23 cellular contexts compared by ENCODE assay signal in genomic region chr9:107698779-107699564, GRCh38.
DNase-seq lines count a peak whose midpoint lies in the region; ATAC-seq, FAIRE-seq and TF ChIP-seq lines count a peak whose summit lies in the region.
"Had no signal": no experiment of that assay in that cellular context is flagged by ENCODE, and none has a peak within 500 bp of the region (broad histone marks: within the 10 kb centered on the region; RNA-seq: fewer than 3 reads in every experiment).

No MANE protein-coding gene starts in this region.

- BruUV-seq in K562 (replicated peaks; lab: Mats Ljungman, UMichigan): no TSS peak

- under 1% methylated on average over 8 of the region's 9 CpGs for WGBS in K562 (ENCODE audit: insufficient coverage, low coverage, missing lambda C conversion rate)

- H3K79me2 ChIP-seq in K562 (ENCODE audit: control insufficient read depth, insufficient read depth, low read length): no peaks in the 10 kb centered on the region

- no peaks in the 10 kb centered on the region for H3K4me1 ChIP-seq in K562 (replicated peaks in 1 of 2; ENCODE audit: control insufficient read depth in 2 of 2, insufficient read depth in 2 of 2, low read length in 2 of 2)
- H3K4me1 ChIP-seq: BE2C had no signal

- H3K9me1 ChIP-seq in K562 (ENCODE audit: control insufficient read depth, insufficient read depth, low read length): no peaks in the 10 kb centered on the region

- in situ Hi-C loops in K562 (cut with MboI): no loop called here

- H3K36me3 ChIP-seq in K562 (ENCODE audit: control insufficient read depth, insufficient read depth, low read length): no peaks in the 10 kb centered on the region
- H3K36me3 ChIP-seq: BE2C had no signal

- H3K4me2 ChIP-seq in K562 (ENCODE audit: insufficient read depth, low read length): no peak overlapping the region
- H3K4me2 ChIP-seq: SK-N-SH had no signal

- no peaks in the 10 kb centered on the region for H3K9me3 ChIP-seq in K562 (replicated peaks; ENCODE audit: control insufficient read depth, insufficient read depth, low read depth, low read length)
- H3K9me3 ChIP-seq: BE2C, Caco-2, SK-N-SH had no signal

- TF ChIP-seq RAD21 in K562 (CRISPR knock-in tag; conservative IDR thresholded peaks at IDR 0.05 in 1 of 2, IDR thresholded peaks at IDR 0.05 in 1 of 2): no peak

- ATAC-seq in K562 (no peak), GM21825 (IDR thresholded peaks at IDR 0.05; ENCODE audit: unreplicated experiment) (no peak)

- no peak for TF ChIP-seq POLR2A in K562 (conservative IDR thresholded peaks at IDR 0.05)

- intact Hi-C loops in K562 (cut with micrococcal nuclease): no loop called here

- H2AFZ ChIP-seq in K562 (ENCODE audit: low read depth, low read length): no peak overlapping the region

- no peak for TF ChIP-seq EP300 in K562 (IDR thresholded peaks at IDR 0.05; ENCODE audit: low read length)

- POLR2A ChIA-PET in K562 (lab: Yijun Ruan, JAX): no interaction called here

- no peaks in the 10 kb centered on the region for H4K20me1 ChIP-seq in K562 (replicated peaks; ENCODE audit: control insufficient read depth, insufficient read depth, low read length)

- H3K27me3 ChIP-seq in K562 (ENCODE audit: control insufficient read depth in 2 of 2, insufficient read depth in 2 of 2, low read length in 2 of 2): peaks cover 4 to 11% of the 10 kb centered on the region in 2 experiments
- H3K27me3 ChIP-seq: BE2C had no signal

- H3K4me3 ChIP-seq in K562: no peak overlapping the region

- no peak for FAIRE-seq in K562 (lab: Jason Lieb, UNC)
- FAIRE-seq: G401.6, GM18507, H54 had no signal

- TF ChIP-seq CTCF in K562 (IDR thresholded peaks at IDR 0.05 in 2 of 3, conservative IDR thresholded peaks at IDR 0.05 in 1 of 3; ENCODE audit: insufficient read depth in 2 of 3, low read depth in 1 of 3, low read length in 3 of 3): no peak

- DNase-seq in NCI-H82 (lab: John Stamatoyannopoulos, UW) (peak; percentile 25), NCI-H82 treated with DMSO at 0.1 percent for 48 hours (lab: John Stamatoyannopoulos, UW; ENCODE audit: unreplicated experiment) (no peak), NCI-H146 treated with DMSO at 0.1 percent for 48 hours (lab: John Stamatoyannopoulos, UW; ENCODE audit: unreplicated experiment) (peak; percentile 15), K562 (ENCODE audit: extremely low read depth in 1 of 4, low spot score in 3 of 4) (no peak), superior temporal gyrus (ENCODE audit: extremely low spot score) (no peak), NCI-H1105 treated with DMSO at 0.1 percent for 48 hours (lab: John Stamatoyannopoulos, UW) (no peak)
- DNase-seq: BE2C; Caco-2; CD4-positive, CD25-positive, alpha-beta regulatory T cell; DMS 273 treated with DMSO at 0.1 percent for 48 hours; MM.1S; NCI-H1048; NCI-H187; NCI-H226; NCI-H510A treated with DMSO at 0.1 percent for 48 hours; NK-92 treated with Interleukin-12 subunit alpha and Interleukin-12 subunit beta, amount 100 ng/mL, for 24 hours; SIG-M5; SK-N-SH; T-helper 2 cell had no signal

- H3K9ac ChIP-seq in K562 (ENCODE audit: insufficient read depth in 1 of 2, low read depth in 2 of 2, low read length in 2 of 2): no peak overlapping the region
- H3K9ac ChIP-seq: SK-N-SH had no signal

- CTCF ChIA-PET in K562 (lab: Yijun Ruan, JAX; ENCODE audit: low intra/inter-chr PET ratio): no interaction called here

- no peak overlapping the region for H3K27ac ChIP-seq in K562 (ENCODE audit: extremely low read depth, low read depth, low read length)

TF ChIP-seq in K562, 482 proteins besides CTCF, POLR2A, EP300 and RAD21:
- TF ChIP-seq ZNF263 (CRISPR knock-in tag; IDR thresholded peaks at IDR 0.05; ENCODE audit: borderline replicate concordance) (no peak), CBX8 (IDR thresholded peaks at IDR 0.05; ENCODE audit: borderline replicate concordance, extremely low read depth, low read depth, low read length, poor library complexity, severe bottlenecking) (peak; percentile 66), E2F4 (CRISPR knock-in tag; IDR thresholded peaks at IDR 0.05; ENCODE audit: low read depth) (no peak), ZNF224 (CRISPR knock-in tag; IDR thresholded peaks at IDR 0.05) (no peak), BRF2 (IDR thresholded peaks at IDR 0.05; ENCODE audit: borderline replicate concordance, insufficient read depth, insufficient read length) (no peak), HMBOX1 (IDR thresholded peaks at IDR 0.05) (no peak), NR2F6 (CRISPR knock-in tag; IDR thresholded peaks at IDR 0.05) (no peak), GABPB2 (CRISPR knock-in tag; conservative IDR thresholded peaks at IDR 0.05) (no peak), PBX2 (CRISPR knock-in tag; IDR thresholded peaks at IDR 0.05; ENCODE audit: low read depth) (no peak), PBX2 (tag; conservative IDR thresholded peaks at IDR 0.05; ENCODE audit: low read depth) (no peak)
TF ChIP-seq in K562: peak in this region for 1.

Comparison
In these comparisons a context has a peak if more than half of its experiments do, and no peak if none do; other contexts are left out.
1. DNase-seq: peak in NCI-H82 (single experiment) and NCI-H146 treated with DMSO at 0.1 percent for 48 hours (single experiment); none in NCI-H82 treated with DMSO at 0.1 percent for 48 hours (single experiment), K562 (0 of 4), superior temporal gyrus (single experiment) and NCI-H1105 treated with DMSO at 0.1 percent for 48 hours (single experiment).